Comparison of ENCODE assay signal across 9 cellular contexts in genomic region chr2:113084249-113085000, GRCh38. TPM values are rescaled to one million over a fixed set of nuclear protein-coding genes. Genes with fewer than 3 reads are reported as not detected.
DNase-seq lines count a peak whose midpoint lies in the region; ATAC-seq and TF ChIP-seq lines count a peak whose summit lies in the region.
"Had no signal": no experiment of that assay in that cellular context is flagged by ENCODE, and none has a peak within 500 bp of the region (broad histone marks: within the 10 kb centered on the region; RNA-seq: fewer than 3 reads in every experiment).

No MANE protein-coding gene starts in this region.

- peaks cover 7% of the 10 kb centered on the region for H3K27me3 ChIP-seq in A673 (replicated peaks; ENCODE audit: insufficient read depth, low read depth, low read length, poor library complexity)
- no peaks in the 10 kb centered on the region for H3K27me3 ChIP-seq in GM06990 (replicated peaks; ENCODE audit: control insufficient read depth, insufficient read depth, low read length)
- H3K27me3 ChIP-seq in aorta (ENCODE audit: control insufficient read depth in 1 of 2, insufficient read depth in 2 of 2, low read length in 1 of 2), result peaks cover 0 to 1% of the 10 kb centered on the region in 2 donors

- H3K27me3 Mint-ChIP-seq in activated naive CD8-positive, alpha-beta T cell treated with anti-CD3 and anti-CD28 coated beads for 36 hours, result no peaks in the 10 kb centered on the region

- no peak overlapping the region for H3K4me3 Mint-ChIP-seq in activated naive CD8-positive, alpha-beta T cell treated with anti-CD3 and anti-CD28 coated beads for 36 hours

- DNase-seq in A673 (ENCODE audit: low spot score), result peak; percentile 9
- no peak for DNase-seq in GM06990 (ENCODE audit: extremely low read depth, insufficient read length)
- DNase-seq in RKO (ENCODE audit: low spot score), result peak; percentile 28
- DNase-seq in fibroblast of the aortic adventitia (ENCODE audit: low read depth), result peak; percentile 44
- no peak for DNase-seq in aorta
- DNase-seq in activated naive CD8-positive, alpha-beta T cell treated with anti-CD3 and anti-CD28 coated beads for 36 hours, result no peak
- DNase-seq: foreskin melanocyte had no signal

- H3K4me3 ChIP-seq in A673 (ENCODE audit: low read depth, low read length, poor library complexity, severe bottlenecking), result no peak overlapping the region
- no peak overlapping the region for H3K4me3 ChIP-seq in GM06990 (replicated peaks; ENCODE audit: low read depth, low read length)
- no peak overlapping the region for H3K4me3 ChIP-seq in fibroblast of the aortic adventitia (ENCODE audit: low read depth, low read length)
- no peak overlapping the region for H3K4me3 ChIP-seq in aorta (ENCODE audit: low read length in 2 of 2)

- no peak overlapping the region for H3K27ac Mint-ChIP-seq in activated naive CD8-positive, alpha-beta T cell treated with anti-CD3 and anti-CD28 coated beads for 36 hours

- no peaks in the 10 kb centered on the region for H3K9me3 Mint-ChIP-seq in activated naive CD8-positive, alpha-beta T cell treated with anti-CD3 and anti-CD28 coated beads for 36 hours

- no peaks in the 10 kb centered on the region for H3K36me3 Mint-ChIP-seq in activated naive CD8-positive, alpha-beta T cell treated with anti-CD3 and anti-CD28 coated beads for 36 hours

- intact Hi-C loops in A673 (cut with micrococcal nuclease; ENCODE audit: unreplicated experiment) (no loop called here), aorta (cut with DNase I) (no loop called here)

- ATAC-seq in aorta (ENCODE audit: low FRiP score) (no peak), GM21390 (IDR thresholded peaks at IDR 0.05; ENCODE audit: unreplicated experiment) (no peak), HG03460 (IDR thresholded peaks at IDR 0.05; ENCODE audit: unreplicated experiment) (no peak)

- H3K4me1 ChIP-seq in A673 (ENCODE audit: insufficient read depth, low read length, poor library complexity, severe bottlenecking) (no peaks in the 10 kb centered on the region), aorta (ENCODE audit: control insufficient read depth in 1 of 2, insufficient read depth in 2 of 2, low read length in 2 of 2) (no peaks in the 10 kb centered on the region)

- CTCF ChIA-PET in A673 (lab: Charles Lee), result no interaction called here

- H3K36me3 ChIP-seq in A673 (ENCODE audit: insufficient read depth, low read length, poor library complexity, severe bottlenecking) (no peaks in the 10 kb centered on the region), GM06990 (ENCODE audit: control insufficient read depth, insufficient read depth, low read length) (no peaks in the 10 kb centered on the region), aorta (ENCODE audit: control insufficient read depth in 1 of 2, insufficient read depth in 2 of 2, low read length in 1 of 2) (no peaks in the 10 kb centered on the region)

- POLR2A ChIA-PET in A673 (lab: Charles Lee; ENCODE audit: low non-redundant PET), result no interaction called here

- H3K9me3 ChIP-seq in A673 (ENCODE audit: low read depth, low read length, poor library complexity, severe bottlenecking), result no peaks in the 10 kb centered on the region
- peaks cover 3% of the 10 kb centered on the region for H3K9me3 ChIP-seq in aorta (ENCODE audit: control insufficient read depth, low read length)

- BruUV-seq in A673 (replicated peaks; lab: Mats Ljungman, UMichigan), result no TSS peak

- WGBS in aorta, 2 donors, result 55 to 57% methylated on average over 5 of the region's 5 CpGs

- H3K27ac ChIP-seq in A673 (ENCODE audit: low read depth, low read length, poor library complexity, severe bottlenecking) (no peak overlapping the region), aorta (ENCODE audit: low read depth in 1 of 2, low read length in 2 of 2) (no peak overlapping the region)

- TF ChIP-seq CTCF in A673 (conservative IDR thresholded peaks at IDR 0.05; ENCODE audit: low read depth, low read length) (peak; percentile 62), GM06990 (IDR thresholded peaks at IDR 0.05; ENCODE audit: insufficient read depth, low read length, poor library complexity, severe bottlenecking) (peak; percentile 49), fibroblast of the aortic adventitia (IDR thresholded peaks at IDR 0.05; ENCODE audit: insufficient read depth, low read length) (peak; percentile 61)

- peaks cover 4% of the 10 kb centered on the region for H3K4me1 Mint-ChIP-seq in activated naive CD8-positive, alpha-beta T cell treated with anti-CD3 and anti-CD28 coated beads for 36 hours

RNA-seq across cellular contexts. Expression of gene IL1F10, which starts 16.7 kb away (rescaled TPM):
- total RNA-seq in A673 (2021), result not detected in 2 replicates
- total RNA-seq in fibroblast of the aortic adventitia (ENCODE audit: low replicate concordance), result not detected in 2 replicates
- not detected for total RNA-seq in aorta
- polyA plus RNA-seq in aorta, result not detected
- total RNA-seq in activated naive CD8-positive, alpha-beta T cell treated with anti-CD3 and anti-CD28 coated beads for 36 hours, result not detected

RNA-seq across cellular contexts. Expression of gene IL36RN, which starts 25.4 kb away (rescaled TPM):
- total RNA-seq in A673 (2021), result not detected in 2 replicates
- total RNA-seq in fibroblast of the aortic adventitia (ENCODE audit: low replicate concordance), result not detected in 2 replicates
- total RNA-seq in aorta, result not detected
- not detected for polyA plus RNA-seq in aorta
- not detected for total RNA-seq in activated naive CD8-positive, alpha-beta T cell treated with anti-CD3 and anti-CD28 coated beads for 36 hours

RNA-seq across cellular contexts. Expression of gene IL36B, which starts 31.8 kb away (rescaled TPM):
- total RNA-seq in A673 (2021) (not detected in 2 replicates), fibroblast of the aortic adventitia (ENCODE audit: low replicate concordance) (not detected in 2 replicates), aorta (not detected)
- polyA plus RNA-seq in aorta, result not detected
- total RNA-seq in activated naive CD8-positive, alpha-beta T cell treated with anti-CD3 and anti-CD28 coated beads for 36 hours, result not detected

RNA-seq across cellular contexts. Expression of gene IL1RN, which starts 43.0 kb away (rescaled TPM):
- not detected in 2 replicates for total RNA-seq in A673 (2021)
- 1.1 TPM in 1 of 2 replicates, not detected in the other for total RNA-seq in fibroblast of the aortic adventitia (ENCODE audit: low replicate concordance)
- 1 to 10 TPM; 6.0 to 7.1 TPM for total RNA-seq in aorta
- polyA plus RNA-seq in aorta, result 10 to 100 TPM in 1 of 2 donors, under 1 TPM in 1; 0.74 to 11.6 TPM
- under 1 TPM; 0.19 to 0.30 TPM for total RNA-seq in activated naive CD8-positive, alpha-beta T cell treated with anti-CD3 and anti-CD28 coated beads for 36 hours

Comparison
In these comparisons a context has a peak if more than half of its experiments do, and no peak if none do; other contexts are left out.
1. DNase-seq: peak in A673 (single experiment), RKO (single experiment) and fibroblast of the aortic adventitia (single experiment); none in GM06990 (single experiment), aorta (0 of 2) and activated naive CD8-positive, alpha-beta T cell treated with anti-CD3 and anti-CD28 coated beads for 36 hours (single experiment).
2. Peak in every context shown above with its lines, with median percentiles within 50 percentile points of each other: CTCF ChIP-seq.